Comparison of ENCODE assay signal across 9 cellular contexts in genomic region chr11:82494988-82495432, GRCh38.
A peak's percentile ranks its signal among the peaks of the same experiment; 100 is the strongest.
DNase-seq lines count a peak whose midpoint lies in the region; FAIRE-seq lines count a peak whose summit lies in the region.
"Had no signal": no experiment of that assay in that cellular context is flagged by ENCODE, and none has a peak within 500 bp of the region (broad histone marks: within the 10 kb centered on the region; RNA-seq: fewer than 3 reads in every experiment).

No MANE protein-coding gene starts in this region.

- no peaks in the 10 kb centered on the region for H3K36me3 ChIP-seq in HAP-1 (replicated peaks)
- no peaks in the 10 kb centered on the region for H3K36me3 ChIP-seq in MG63

- in situ Hi-C loops in HAP-1 (cut with MboI; ENCODE audit: low sequenced_read_pairs) = no loop called here

- no peak for FAIRE-seq in GM19239 (lab: Jason Lieb, UNC)
- FAIRE-seq: urothelium cell line had no signal

- no peak overlapping the region for H3K4me3 ChIP-seq in HAP-1
- H3K4me3 ChIP-seq in MG63 = no peak overlapping the region

- peak; percentile 75 for DNase-seq in DMS53 treated with DMSO at 0.1 percent for 48 hours (lab: John Stamatoyannopoulos, UW; ENCODE audit: unreplicated experiment)
- peak; percentile 23 to 25 for DNase-seq in HAP-1 (ENCODE audit: low spot score in 2 of 2)
- peak; percentile 1 for DNase-seq in NCI-H446 treated with DMSO at 0.1 percent for 48 hours (lab: John Stamatoyannopoulos, UW)
- peak; percentile 8 for DNase-seq in germinal center (ENCODE audit: low spot score)
- DNase-seq in activated naive CD4-positive, alpha-beta T cell treated with anti-CD3 and anti-CD28 coated beads, Interleukin-2, amount 50 U/mL, for 16 hours = no peak
- no peak for DNase-seq in mucosa of gallbladder (ENCODE audit: low spot score)
- no peak for DNase-seq in MG63
- no peak for DNase-seq in GM19239 (ENCODE audit: insufficient read length, low spot score)

- no peaks in the 10 kb centered on the region for H3K27me3 ChIP-seq in HAP-1 (ENCODE audit: low read depth)
- no peaks in the 10 kb centered on the region for H3K27me3 ChIP-seq in MG63

- no peaks in the 10 kb centered on the region for H3K4me1 ChIP-seq in HAP-1

- H3K9me3 ChIP-seq in HAP-1 (no peaks in the 10 kb centered on the region), MG63 (no peaks in the 10 kb centered on the region)

Comparison
In these comparisons a context has a peak if more than half of its experiments do, and no peak if none do; other contexts are left out.
1. DNase-seq: peak in DMS53 treated with DMSO at 0.1 percent for 48 hours (single experiment), HAP-1 (2 of 2), NCI-H446 treated with DMSO at 0.1 percent for 48 hours (single experiment) and germinal center (single experiment); none in activated naive CD4-positive, alpha-beta T cell treated with anti-CD3 and anti-CD28 coated beads, Interleukin-2, amount 50 U/mL, for 16 hours (single experiment), mucosa of gallbladder (single experiment), MG63 (single experiment) and GM19239 (single experiment).